1 cellular context compared by ENCODE assay signal in the genomic region with DNA sequence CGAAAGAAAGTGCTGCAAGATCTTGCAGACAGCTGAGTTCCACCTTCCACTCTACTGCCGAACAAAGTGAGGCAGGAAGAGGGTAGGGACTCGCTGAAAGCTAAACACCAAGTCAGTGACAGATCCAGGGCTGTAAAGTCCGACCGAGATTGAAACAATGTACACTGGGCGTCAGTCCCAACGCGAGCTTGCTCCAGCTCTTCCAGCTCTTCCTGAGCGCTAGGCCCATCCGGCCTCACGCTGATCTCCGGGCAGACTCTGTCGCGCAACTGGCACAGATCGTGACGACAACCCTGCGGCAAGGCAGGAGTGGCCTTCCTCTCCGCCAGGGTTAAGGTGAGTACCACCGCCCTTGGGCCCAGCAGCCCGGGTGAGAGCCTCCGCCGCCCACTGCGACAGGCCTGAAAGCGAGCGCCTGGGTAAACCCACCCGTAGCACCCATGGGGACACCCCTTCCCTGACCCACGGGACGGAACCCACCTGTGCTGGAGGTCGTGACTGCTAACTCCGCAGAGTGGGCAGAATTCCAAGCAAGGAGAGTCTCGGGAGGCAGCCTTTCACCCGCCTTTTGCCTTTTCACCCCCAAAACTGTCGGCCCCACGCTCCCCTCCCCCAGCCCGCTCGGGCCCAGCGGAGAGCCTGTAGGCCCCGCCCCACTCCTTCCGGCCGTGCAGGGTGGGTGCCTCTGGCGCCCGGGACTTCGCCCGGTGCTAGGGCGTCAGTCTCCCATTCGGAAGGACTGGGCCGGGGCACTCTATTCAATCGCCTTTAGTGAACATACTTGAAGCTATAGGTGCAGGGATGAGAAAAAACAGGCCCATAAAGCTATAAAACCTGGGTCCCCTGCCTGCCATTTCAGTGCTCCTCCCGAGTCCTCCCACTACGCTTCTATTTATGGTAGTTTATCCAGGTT.
TF ChIP-seq lines count a peak whose summit lies in the region.

A gene (plus strand): TSS at position 275 of the 913 bp plus-strand sequence.
A gene with protein sequence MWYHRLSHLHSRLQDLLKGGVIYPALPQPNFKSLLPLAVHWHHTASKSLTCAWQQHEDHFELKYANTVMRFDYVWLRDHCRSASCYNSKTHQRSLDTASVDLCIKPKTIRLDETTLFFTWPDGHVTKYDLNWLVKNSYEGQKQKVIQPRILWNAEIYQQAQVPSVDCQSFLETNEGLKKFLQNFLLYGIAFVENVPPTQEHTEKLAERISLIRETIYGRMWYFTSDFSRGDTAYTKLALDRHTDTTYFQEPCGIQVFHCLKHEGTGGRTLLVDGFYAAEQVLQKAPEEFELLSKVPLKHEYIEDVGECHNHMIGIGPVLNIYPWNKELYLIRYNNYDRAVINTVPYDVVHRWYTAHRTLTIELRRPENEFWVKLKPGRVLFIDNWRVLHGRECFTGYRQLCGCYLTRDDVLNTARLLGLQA (minus strand): TSS at position 641 of the 913 bp plus-strand sequence. CDS start 67,676 bp downstream, outside the sequence.

TF ChIP-seq in HEK293, 187 proteins besides CTCF, POLR2A, EP300 and RAD21 (continued from another document and continues in another):
- TF ChIP-seq, protein P1, sequence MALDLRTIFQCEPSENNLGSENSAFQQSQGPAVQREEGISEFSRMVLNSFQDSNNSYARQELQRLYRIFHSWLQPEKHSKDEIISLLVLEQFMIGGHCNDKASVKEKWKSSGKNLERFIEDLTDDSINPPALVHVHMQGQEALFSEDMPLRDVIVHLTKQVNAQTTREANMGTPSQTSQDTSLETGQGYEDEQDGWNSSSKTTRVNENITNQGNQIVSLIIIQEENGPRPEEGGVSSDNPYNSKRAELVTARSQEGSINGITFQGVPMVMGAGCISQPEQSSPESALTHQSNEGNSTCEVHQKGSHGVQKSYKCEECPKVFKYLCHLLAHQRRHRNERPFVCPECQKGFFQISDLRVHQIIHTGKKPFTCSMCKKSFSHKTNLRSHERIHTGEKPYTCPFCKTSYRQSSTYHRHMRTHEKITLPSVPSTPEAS (tag by site-specific recombination; IDR thresholded peaks at IDR 0.05), result no peak
- TF ChIP-seq, protein P2, sequence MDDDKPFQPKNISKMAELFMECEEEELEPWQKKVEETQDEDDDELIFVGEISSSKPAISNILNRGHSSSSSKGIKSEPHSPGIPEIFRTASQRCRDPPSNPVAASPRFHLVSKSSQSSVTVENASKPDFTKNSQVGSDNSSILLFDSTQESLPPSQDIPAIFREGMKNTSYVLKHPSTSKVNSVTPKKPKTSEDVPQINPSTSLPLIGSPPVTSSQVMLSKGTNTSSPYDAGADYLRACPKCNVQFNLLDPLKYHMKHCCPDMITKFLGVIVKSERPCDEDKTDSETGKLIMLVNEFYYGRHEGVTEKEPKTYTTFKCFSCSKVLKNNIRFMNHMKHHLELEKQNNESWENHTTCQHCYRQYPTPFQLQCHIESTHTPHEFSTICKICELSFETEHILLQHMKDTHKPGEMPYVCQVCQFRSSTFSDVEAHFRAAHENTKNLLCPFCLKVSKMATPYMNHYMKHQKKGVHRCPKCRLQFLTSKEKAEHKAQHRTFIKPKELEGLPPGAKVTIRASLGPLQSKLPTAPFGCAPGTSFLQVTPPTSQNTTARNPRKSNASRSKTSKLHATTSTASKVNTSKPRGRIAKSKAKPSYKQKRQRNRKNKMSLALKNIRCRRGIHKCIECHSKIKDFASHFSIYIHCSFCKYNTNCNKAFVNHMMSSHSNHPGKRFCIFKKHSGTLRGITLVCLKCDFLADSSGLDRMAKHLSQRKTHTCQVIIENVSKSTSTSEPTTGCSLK (tag by site-specific recombination; IDR thresholded peaks at IDR 0.05), result no peak
- TF ChIP-seq ZNF23 (tag by site-specific recombination; IDR thresholded peaks at IDR 0.05; ENCODE audit: borderline replicate concordance) (no peak), ZSCAN16 (tag by site-specific recombination; IDR thresholded peaks at IDR 0.05) (no peak), ZNF341 (tag by site-specific recombination; IDR thresholded peaks at IDR 0.05; ENCODE audit: low read depth) (peak; percentile 66), ZNF571 (tag by site-specific recombination; IDR thresholded peaks at IDR 0.05) (no peak), ZNF785 (tag by site-specific recombination; IDR thresholded peaks at IDR 0.05) (no peak), ZNF629 (tag by site-specific recombination; IDR thresholded peaks at IDR 0.05) (peak; percentile 65), ZNF555 (tag by site-specific recombination; conservative IDR thresholded peaks at IDR 0.05) (no peak), ZNF354C (tag by site-specific recombination; IDR thresholded peaks at IDR 0.05; ENCODE audit: borderline replicate concordance, low read depth) (no peak), ZNF157 (tag by site-specific recombination; IDR thresholded peaks at IDR 0.05) (no peak), ZNF138 (tag by site-specific recombination; IDR thresholded peaks at IDR 0.05; ENCODE audit: borderline replicate concordance) (no peak), ZNF433 (tag by site-specific recombination; IDR thresholded peaks at IDR 0.05; ENCODE audit: low read depth) (no peak), ZNF248 (tag by site-specific recombination; IDR thresholded peaks at IDR 0.05) (no peak), ZNF202 (tag by site-specific recombination; IDR thresholded peaks at IDR 0.05; ENCODE audit: borderline replicate concordance) (no peak), SETDB1 (IDR thresholded peaks at IDR 0.05; ENCODE audit: insufficient read length, low read length) (no peak), SALL2 (tag by site-specific recombination; IDR thresholded peaks at IDR 0.05; ENCODE audit: borderline replicate concordance) (no peak), SP7 (tag by site-specific recombination; IDR thresholded peaks at IDR 0.05) (peak; percentile 62; the same call in 1 of the 2 replicates), MZF1 (tag by site-specific recombination; IDR thresholded peaks at IDR 0.05; ENCODE audit: borderline replicate concordance) (no peak), GLI4 (tag by site-specific recombination; IDR thresholded peaks at IDR 0.05) (no peak), ZNF843 (tag by site-specific recombination; IDR thresholded peaks at IDR 0.05) (no peak), ZNF626 (tag by site-specific recombination; IDR thresholded peaks at IDR 0.05) (no peak), ZNF132 (tag by site-specific recombination; IDR thresholded peaks at IDR 0.05; ENCODE audit: borderline replicate concordance) (no peak), MYNN (tag by site-specific recombination; IDR thresholded peaks at IDR 0.05; ENCODE audit: borderline replicate concordance) (no peak), ZNF621 (tag by site-specific recombination; IDR thresholded peaks at IDR 0.05) (no peak), ZNF530 (tag by site-specific recombination; IDR thresholded peaks at IDR 0.05; ENCODE audit: low read depth) (no peak), GFI1B (tag by site-specific recombination; IDR thresholded peaks at IDR 0.05) (no peak), YY2 (tag by site-specific recombination; IDR thresholded peaks at IDR 0.05) (no peak), ZNF677 (tag by site-specific recombination; IDR thresholded peaks at IDR 0.05) (no peak), ZNF112 (tag by site-specific recombination; IDR thresholded peaks at IDR 0.05) (no peak), TCF7L2 (IDR thresholded peaks at IDR 0.05; ENCODE audit: borderline replicate concordance, low read depth, low read length) (no peak), MEIS1 (CRISPR knock-in tag; IDR thresholded peaks at IDR 0.05; ENCODE audit: borderline replicate concordance) (no peak), ZNF610 (tag by site-specific recombination; IDR thresholded peaks at IDR 0.05; ENCODE audit: borderline replicate concordance) (no peak), ZSCAN30 (tag by site-specific recombination; IDR thresholded peaks at IDR 0.05) (peak; percentile 11; the same call in 1 of the 2 replicates), ZFP69B (tag by site-specific recombination; IDR thresholded peaks at IDR 0.05) (peak; percentile 58; the same call in 1 of the 2 replicates), ZNF549 (tag by site-specific recombination; IDR thresholded peaks at IDR 0.05) (no peak)
- TF ChIP-seq, protein P3, sequence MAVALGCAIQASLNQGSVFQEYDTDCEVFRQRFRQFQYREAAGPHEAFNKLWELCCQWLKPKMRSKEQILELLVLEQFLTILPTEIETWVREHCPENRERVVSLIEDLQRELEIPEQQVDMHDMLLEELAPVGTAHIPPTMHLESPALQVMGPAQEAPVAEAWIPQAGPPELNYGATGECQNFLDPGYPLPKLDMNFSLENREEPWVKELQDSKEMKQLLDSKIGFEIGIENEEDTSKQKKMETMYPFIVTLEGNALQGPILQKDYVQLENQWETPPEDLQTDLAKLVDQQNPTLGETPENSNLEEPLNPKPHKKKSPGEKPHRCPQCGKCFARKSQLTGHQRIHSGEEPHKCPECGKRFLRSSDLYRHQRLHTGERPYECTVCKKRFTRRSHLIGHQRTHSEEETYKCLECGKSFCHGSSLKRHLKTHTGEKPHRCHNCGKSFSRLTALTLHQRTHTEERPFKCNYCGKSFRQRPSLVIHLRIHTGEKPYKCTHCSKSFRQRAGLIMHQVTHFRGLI (tag by site-specific recombination; IDR thresholded peaks at IDR 0.05), result no peak
- TF ChIP-seq, protein P4, sequence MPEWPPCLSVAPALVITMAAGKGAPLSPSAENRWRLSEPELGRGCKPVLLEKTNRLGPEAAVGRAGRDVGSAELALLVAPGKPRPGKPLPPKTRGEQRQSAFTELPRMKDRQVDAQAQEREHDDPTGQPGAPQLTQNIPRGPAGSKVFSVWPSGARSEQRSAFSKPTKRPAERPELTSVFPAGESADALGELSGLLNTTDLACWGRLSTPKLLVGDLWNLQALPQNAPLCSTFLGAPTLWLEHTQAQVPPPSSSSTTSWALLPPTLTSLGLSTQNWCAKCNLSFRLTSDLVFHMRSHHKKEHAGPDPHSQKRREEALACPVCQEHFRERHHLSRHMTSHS (tag by site-specific recombination; IDR thresholded peaks at IDR 0.05), result no peak
- TF ChIP-seq, protein P5, sequence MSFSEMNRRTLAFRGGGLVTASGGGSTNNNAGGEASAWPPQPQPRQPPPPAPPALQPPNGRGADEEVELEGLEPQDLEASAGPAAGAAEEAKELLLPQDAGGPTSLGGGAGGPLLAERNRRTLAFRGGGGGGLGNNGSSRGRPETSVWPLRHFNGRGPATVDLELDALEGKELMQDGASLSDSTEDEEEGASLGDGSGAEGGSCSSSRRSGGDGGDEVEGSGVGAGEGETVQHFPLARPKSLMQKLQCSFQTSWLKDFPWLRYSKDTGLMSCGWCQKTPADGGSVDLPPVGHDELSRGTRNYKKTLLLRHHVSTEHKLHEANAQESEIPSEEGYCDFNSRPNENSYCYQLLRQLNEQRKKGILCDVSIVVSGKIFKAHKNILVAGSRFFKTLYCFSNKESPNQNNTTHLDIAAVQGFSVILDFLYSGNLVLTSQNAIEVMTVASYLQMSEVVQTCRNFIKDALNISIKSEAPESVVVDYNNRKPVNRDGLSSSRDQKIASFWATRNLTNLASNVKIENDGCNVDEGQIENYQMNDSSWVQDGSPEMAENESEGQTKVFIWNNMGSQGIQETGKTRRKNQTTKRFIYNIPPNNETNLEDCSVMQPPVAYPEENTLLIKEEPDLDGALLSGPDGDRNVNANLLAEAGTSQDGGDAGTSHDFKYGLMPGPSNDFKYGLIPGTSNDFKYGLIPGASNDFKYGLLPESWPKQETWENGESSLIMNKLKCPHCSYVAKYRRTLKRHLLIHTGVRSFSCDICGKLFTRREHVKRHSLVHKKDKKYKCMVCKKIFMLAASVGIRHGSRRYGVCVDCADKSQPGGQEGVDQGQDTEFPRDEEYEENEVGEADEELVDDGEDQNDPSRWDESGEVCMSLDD (tag by site-specific recombination; IDR thresholded peaks at IDR 0.05), result peak; percentile 79
- TF ChIP-seq, protein P6, sequence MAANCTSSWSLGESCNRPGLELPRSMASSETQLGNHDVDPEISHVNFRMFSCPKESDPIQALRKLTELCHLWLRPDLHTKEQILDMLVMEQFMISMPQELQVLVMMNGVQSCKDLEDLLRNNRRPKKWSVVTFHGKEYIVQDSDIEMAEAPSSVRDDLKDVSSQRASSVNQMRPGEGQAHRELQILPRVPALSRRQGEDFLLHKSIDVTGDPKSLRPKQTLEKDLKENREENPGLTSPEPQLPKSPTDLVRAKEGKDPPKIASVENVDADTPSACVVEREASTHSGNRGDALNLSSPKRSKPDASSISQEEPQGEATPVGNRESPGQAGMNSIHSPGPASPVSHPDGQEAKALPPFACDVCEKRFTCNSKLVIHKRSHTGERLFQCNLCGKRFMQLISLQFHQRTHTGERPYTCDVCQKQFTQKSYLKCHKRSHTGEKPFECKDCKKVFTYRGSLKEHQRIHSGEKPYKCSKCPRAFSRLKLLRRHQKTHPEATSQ (tag by site-specific recombination; IDR thresholded peaks at IDR 0.05), result peak; percentile 56; the same call in 1 of the 2 replicates
- TF ChIP-seq, protein P7, sequence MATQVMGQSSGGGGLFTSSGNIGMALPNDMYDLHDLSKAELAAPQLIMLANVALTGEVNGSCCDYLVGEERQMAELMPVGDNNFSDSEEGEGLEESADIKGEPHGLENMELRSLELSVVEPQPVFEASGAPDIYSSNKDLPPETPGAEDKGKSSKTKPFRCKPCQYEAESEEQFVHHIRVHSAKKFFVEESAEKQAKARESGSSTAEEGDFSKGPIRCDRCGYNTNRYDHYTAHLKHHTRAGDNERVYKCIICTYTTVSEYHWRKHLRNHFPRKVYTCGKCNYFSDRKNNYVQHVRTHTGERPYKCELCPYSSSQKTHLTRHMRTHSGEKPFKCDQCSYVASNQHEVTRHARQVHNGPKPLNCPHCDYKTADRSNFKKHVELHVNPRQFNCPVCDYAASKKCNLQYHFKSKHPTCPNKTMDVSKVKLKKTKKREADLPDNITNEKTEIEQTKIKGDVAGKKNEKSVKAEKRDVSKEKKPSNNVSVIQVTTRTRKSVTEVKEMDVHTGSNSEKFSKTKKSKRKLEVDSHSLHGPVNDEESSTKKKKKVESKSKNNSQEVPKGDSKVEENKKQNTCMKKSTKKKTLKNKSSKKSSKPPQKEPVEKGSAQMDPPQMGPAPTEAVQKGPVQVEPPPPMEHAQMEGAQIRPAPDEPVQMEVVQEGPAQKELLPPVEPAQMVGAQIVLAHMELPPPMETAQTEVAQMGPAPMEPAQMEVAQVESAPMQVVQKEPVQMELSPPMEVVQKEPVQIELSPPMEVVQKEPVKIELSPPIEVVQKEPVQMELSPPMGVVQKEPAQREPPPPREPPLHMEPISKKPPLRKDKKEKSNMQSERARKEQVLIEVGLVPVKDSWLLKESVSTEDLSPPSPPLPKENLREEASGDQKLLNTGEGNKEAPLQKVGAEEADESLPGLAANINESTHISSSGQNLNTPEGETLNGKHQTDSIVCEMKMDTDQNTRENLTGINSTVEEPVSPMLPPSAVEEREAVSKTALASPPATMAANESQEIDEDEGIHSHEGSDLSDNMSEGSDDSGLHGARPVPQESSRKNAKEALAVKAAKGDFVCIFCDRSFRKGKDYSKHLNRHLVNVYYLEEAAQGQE (tag by site-specific recombination; IDR thresholded peaks at IDR 0.05), result no peak
- TF ChIP-seq, protein P8, sequence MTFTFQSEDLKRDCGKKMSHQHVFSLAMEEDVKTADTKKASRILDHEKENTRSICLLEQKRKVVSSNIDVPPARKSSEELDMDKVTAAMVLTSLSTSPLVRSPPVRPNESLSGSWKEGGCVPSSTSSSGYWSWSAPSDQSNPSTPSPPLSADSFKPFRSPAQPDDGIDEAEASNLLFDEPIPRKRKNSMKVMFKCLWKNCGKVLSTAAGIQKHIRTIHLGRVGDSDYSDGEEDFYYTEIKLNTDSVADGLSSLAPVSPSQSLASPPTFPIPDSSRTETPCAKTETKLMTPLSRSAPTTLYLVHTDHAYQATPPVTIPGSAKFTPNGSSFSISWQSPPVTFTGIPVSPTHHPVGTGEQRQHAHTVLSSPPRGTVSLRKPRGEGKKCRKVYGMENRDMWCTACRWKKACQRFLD (tag by site-specific recombination; IDR thresholded peaks at IDR 0.05), result no peak
